8 cellular contexts compared by ENCODE assay signal in genomic region chr6:1611322-1611571, GRCh38. TPM values are rescaled to one million over a fixed set of nuclear protein-coding genes. Genes with fewer than 3 reads are reported as not detected.
DNase-seq lines count a peak whose midpoint lies in the region; ATAC-seq and TF ChIP-seq lines count a peak whose summit lies in the region.

No MANE protein-coding gene starts in this region.

- POLR2A ChIA-PET in activated CD4-positive, alpha-beta memory T cell treated with anti-CD3 and anti-CD28 coated beads for 36 hours (lab: Charles Lee): no interaction called here

- CTCF ChIA-PET in activated CD4-positive, alpha-beta memory T cell treated with anti-CD3 and anti-CD28 coated beads for 36 hours (lab: Charles Lee): interaction anchor here (0.7 to 2.4 kb wide), 11 partner anchors 8 to 1024 kb away, joined by 3 to 9 read pairs (median 4); no protein-coding TSS in a partner anchor

- H3K27ac Mint-ChIP-seq in activated CD4-positive, alpha-beta memory T cell treated with anti-CD3 and anti-CD28 coated beads for 36 hours: no peak overlapping the region
- H3K27ac Mint-ChIP-seq in T-helper 2 cell treated with Interferon-gamma antibody and Interleukin-4, amounts not matched to agents 5 μg/mL and 100 μg/mL, for 36 hours: no peak overlapping the region

- H3K9me3 ChIP-seq in testis: no peaks in the 10 kb centered on the region

- TF ChIP-seq POLR2A in testis (IDR thresholded peaks at IDR 0.05): no peak

- 3% methylated on average over 28 of the region's 38 CpGs; no CpG with 5 or more reads in 1 of the 2 donors for WGBS in testis, 2 donors

- no peaks in the 10 kb centered on the region for H3K9me3 Mint-ChIP-seq in activated CD4-positive, alpha-beta memory T cell treated with anti-CD3 and anti-CD28 coated beads for 36 hours
- H3K9me3 Mint-ChIP-seq in T-helper 2 cell treated with Interferon-gamma antibody and Interleukin-4, amounts not matched to agents 5 μg/mL and 100 μg/mL, for 36 hours: no peaks in the 10 kb centered on the region

- peak overlapping the region; percentile 86 to 97 for H3K27ac ChIP-seq in testis

- peak; percentile 34 for DNase-seq in NCI-H2196 (lab: John Stamatoyannopoulos, UW; ENCODE audit: unreplicated experiment)
- no peak for DNase-seq in NCI-H2196 treated with DMSO at 0.1 percent for 48 hours (lab: John Stamatoyannopoulos, UW; ENCODE audit: unreplicated experiment)
- peak; percentile 46 for DNase-seq in RPMI8226
- DNase-seq in foreskin fibroblast: peak in 1 of 2 donors; percentile 75
- DNase-seq in testis: no peak
- DNase-seq in activated CD4-positive, alpha-beta memory T cell treated with anti-CD3 and anti-CD28 coated beads for 36 hours: no peak
- no peak for DNase-seq in T-helper 2 cell treated with Interferon-gamma antibody and Interleukin-4, amounts not matched to agents 5 μg/mL and 100 μg/mL, for 36 hours (ENCODE audit: low spot score)

- no peaks in the 10 kb centered on the region for H3K27me3 ChIP-seq in testis

- TF ChIP-seq CTCF in foreskin fibroblast (IDR thresholded peaks at IDR 0.05; ENCODE audit: low read depth, low read length) (no peak), testis (IDR thresholded peaks at IDR 0.05) (no peak)

- peaks cover 61% of the 10 kb centered on the region for H3K27me3 Mint-ChIP-seq in activated CD4-positive, alpha-beta memory T cell treated with anti-CD3 and anti-CD28 coated beads for 36 hours
- peaks cover 63% of the 10 kb centered on the region for H3K27me3 Mint-ChIP-seq in T-helper 2 cell treated with Interferon-gamma antibody and Interleukin-4, amounts not matched to agents 5 μg/mL and 100 μg/mL, for 36 hours (ENCODE audit: low read depth)

- H3K36me3 ChIP-seq in testis (ENCODE audit: low read depth, missing control alignments): no peaks in the 10 kb centered on the region

- peaks cover 6% of the 10 kb centered on the region for H3K36me3 Mint-ChIP-seq in activated CD4-positive, alpha-beta memory T cell treated with anti-CD3 and anti-CD28 coated beads for 36 hours
- peaks cover 3% of the 10 kb centered on the region for H3K36me3 Mint-ChIP-seq in T-helper 2 cell treated with Interferon-gamma antibody and Interleukin-4, amounts not matched to agents 5 μg/mL and 100 μg/mL, for 36 hours (ENCODE audit: low read depth)

- ATAC-seq in GM18511 (IDR thresholded peaks at IDR 0.05; ENCODE audit: unreplicated experiment): no peak

- no peak overlapping the region for H3K4me3 Mint-ChIP-seq in activated CD4-positive, alpha-beta memory T cell treated with anti-CD3 and anti-CD28 coated beads for 36 hours
- H3K4me3 Mint-ChIP-seq in T-helper 2 cell treated with Interferon-gamma antibody and Interleukin-4, amounts not matched to agents 5 μg/mL and 100 μg/mL, for 36 hours: no peak overlapping the region

- intact Hi-C loops in testis (cut with DNase I; ENCODE audit: low total_unique reads): no loop called here
- intact Hi-C loops in activated CD4-positive, alpha-beta memory T cell treated with anti-CD3 and anti-CD28 coated beads for 36 hours (cut with micrococcal nuclease): no loop called here

- H3K4me1 Mint-ChIP-seq in activated CD4-positive, alpha-beta memory T cell treated with anti-CD3 and anti-CD28 coated beads for 36 hours (ENCODE audit: low read depth): peaks cover 41% of the 10 kb centered on the region
- H3K4me1 Mint-ChIP-seq in T-helper 2 cell treated with Interferon-gamma antibody and Interleukin-4, amounts not matched to agents 5 μg/mL and 100 μg/mL, for 36 hours (ENCODE audit: low read depth): peaks cover 18% of the 10 kb centered on the region

- peak overlapping the region; percentile 78 to 79 for H3K4me3 ChIP-seq in foreskin fibroblast (ENCODE audit: low read depth in 1 of 2, low read length in 2 of 2)
- peak overlapping the region; percentile 64 to 76 for H3K4me3 ChIP-seq in testis

- H3K4me1 ChIP-seq in testis: no peaks in the 10 kb centered on the region

RNA-seq across cellular contexts. Expression of gene FOXC1, which starts 1.5 kb away (rescaled TPM):
- total RNA-seq in testis: 10 to 100 TPM in 1 of 2 donors, 1 to 10 TPM in 1; 9.4 to 10.6 TPM
- 4.7 TPM for polyA plus RNA-seq in testis (ENCODE audit: insufficient read depth, low read depth, low replicate concordance)
- total RNA-seq in activated CD4-positive, alpha-beta memory T cell treated with anti-CD3 and anti-CD28 coated beads for 36 hours: under 1 TPM; 0.05 to 0.07 TPM

Comparison
In these comparisons a context has a peak if more than half of its experiments do, and no peak if none do; other contexts are left out.
1. DNase-seq: peak in NCI-H2196 (single experiment) and RPMI8226 (single experiment); none in NCI-H2196 treated with DMSO at 0.1 percent for 48 hours (single experiment), testis (single experiment), activated CD4-positive, alpha-beta memory T cell treated with anti-CD3 and anti-CD28 coated beads for 36 hours (single experiment) and T-helper 2 cell treated with Interferon-gamma antibody and Interleukin-4, amounts not matched to agents 5 μg/mL and 100 μg/mL, for 36 hours (single experiment).
2. RNA of gene FOXC1, which starts 1.5 kb away (total RNA-seq): 9.4 to 10.6 TPM in testis; 0.05 to 0.07 TPM in activated CD4-positive, alpha-beta memory T cell treated with anti-CD3 and anti-CD28 coated beads for 36 hours; every median in the first group is over 4 times any median in the second.